Comparison of ENCODE assay signal across 18 cellular contexts in the genomic region with DNA sequence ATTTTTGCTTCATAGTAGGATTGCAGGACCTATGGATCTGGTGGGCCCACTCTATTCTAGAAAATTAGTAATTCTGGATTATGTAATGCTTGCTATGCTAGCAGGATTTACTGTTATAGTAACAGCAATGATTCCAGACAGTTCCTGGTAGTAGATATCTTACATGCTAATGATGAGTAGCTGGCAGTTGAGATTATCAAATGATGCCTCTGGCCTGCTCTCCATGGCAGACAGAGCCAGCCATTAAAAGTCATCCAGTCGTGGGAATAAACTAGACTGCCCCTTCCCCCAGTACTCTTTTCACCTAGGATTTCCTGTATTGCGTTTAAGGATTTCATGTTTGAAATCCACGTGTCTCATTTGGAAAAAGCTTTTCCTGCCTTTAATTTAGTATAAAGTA. TPM values are rescaled to one million over a fixed set of nuclear protein-coding genes. Genes with fewer than 3 reads are reported as not detected.
DNase-seq lines count a peak whose midpoint lies in the region; ATAC-seq and TF ChIP-seq lines count a peak whose summit lies in the region.
"Had no signal": no experiment of that assay in that cellular context is flagged by ENCODE, and none has a peak within 500 bp of the region (broad histone marks: within the 10 kb centered on the region; RNA-seq: fewer than 3 reads in every experiment).

No MANE protein-coding gene starts in this region.

- H3K36me3 ChIP-seq in heart left ventricle (no peaks in the 10 kb centered on the region), right atrium auricular region (no peaks in the 10 kb centered on the region)

- H3K9me3 ChIP-seq in heart left ventricle (peaks cover 0 to 19% (median 0%) of the 10 kb centered on the region in 12 donors), right atrium auricular region (no peaks in the 10 kb centered on the region)
- H3K9me3 ChIP-seq: Caco-2 had no signal

- H3K4me1 ChIP-seq in heart left ventricle = peaks cover 0 to 21% (median 9%) of the 10 kb centered on the region in 12 donors
- H3K4me1 ChIP-seq in right atrium auricular region = peaks cover 0 to 10% of the 10 kb centered on the region in 2 donors

- ATAC-seq in heart left ventricle (peak in 3 of 4 donors; percentile 53 to 75 (median 56)), GM18907 (IDR thresholded peaks at IDR 0.05; ENCODE audit: unreplicated experiment) (no peak), HG03045 (IDR thresholded peaks at IDR 0.05; ENCODE audit: unreplicated experiment) (no peak)
- ATAC-seq: CD8-positive, alpha-beta T cell; GM12878 had no signal

- no peak for TF ChIP-seq CTCF in heart left ventricle (IDR thresholded peaks at IDR 0.05)
- no peak for TF ChIP-seq CTCF in right atrium auricular region (IDR thresholded peaks at IDR 0.05)

- DNase-seq in heart left ventricle = no peak
- no peak for DNase-seq in right atrium auricular region (ENCODE audit: low spot score)
- peak; percentile 16 to 28 for DNase-seq in dermis microvascular lymphatic vessel endothelial cell (ENCODE audit: low read depth in 2 of 2)
- DNase-seq in lung microvascular endothelial cell (ENCODE audit: low read depth in 2 of 2) = peak; percentile 36 to 51
- no peak for DNase-seq in A172 (ENCODE audit: low spot score)
- DNase-seq: Caco-2; CD8-positive, alpha-beta T cell; HCEC 1CT; KBM-7; NCI-H2029; NCI-H446 treated with DMSO at 0.1 percent for 48 hours; NCI-H526 treated with DMSO at 0.1 percent for 48 hours; PC-9; SHP77 had no signal

- intact Hi-C loops in heart left ventricle (cut with DNase I) = no loop called here

- H3K27ac ChIP-seq in heart left ventricle = peak overlapping the region in 3 of 12 donors; percentile 15 to 25 (median 22)
- H3K27ac ChIP-seq in right atrium auricular region = peak overlapping the region in 1 of 2 donors; percentile 38
- H3K27ac ChIP-seq: C4-2B, PC-9 had no signal

- 32 to 48% (median 42%) methylated on average over 3 of the region's 3 CpGs for WGBS in heart left ventricle, 4 donors

- H3K4me3 ChIP-seq in heart left ventricle = no peak overlapping the region
- H3K4me3 ChIP-seq in right atrium auricular region = no peak overlapping the region
- H3K4me3 ChIP-seq: GM12878, PC-9 had no signal

- TF ChIP-seq POLR2A in heart left ventricle (IDR thresholded peaks at IDR 0.05) = no peak

- H3K27me3 ChIP-seq in heart left ventricle (no peaks in the 10 kb centered on the region), right atrium auricular region (no peaks in the 10 kb centered on the region)

RNA-seq across cellular contexts. Expression of a gene that starts 14.4 kb away (rescaled TPM):
- total RNA-seq in heart left ventricle (10 to 100 TPM; 10.1 to 19.7 (median 15.6) TPM), right atrium auricular region (10 to 100 TPM in 1 of 2 donors, 1 to 10 TPM in 1; 9.2 to 17.7 TPM), dermis microvascular lymphatic vessel endothelial cell (3.7 and 3.9 TPM in 2 replicates), lung microvascular endothelial cell (3.7 and 4.0 TPM in 2 replicates)
- polyA plus RNA-seq in heart left ventricle = 10 to 100 TPM in 1 of 2 donors, 1 to 10 TPM in 1; 3.5 to 12.0 TPM
- 20.8 and 23.4 TPM in 2 replicates for total RNA-seq in A172 (2014; rRNA removed; shearing (Covaris generic))

Comparison
In these comparisons a context has a peak if more than half of its experiments do, and no peak if none do; other contexts are left out.
1. ATAC-seq: peak in heart left ventricle (3 of 4); none in GM18907 (single experiment) and HG03045 (single experiment).
2. DNase-seq: peak in dermis microvascular lymphatic vessel endothelial cell (2 of 2) and lung microvascular endothelial cell (2 of 2); none in heart left ventricle (0 of 5), right atrium auricular region (single experiment) and A172 (single experiment).